Comparison of ENCODE assay signal across 1 cellular context in the genomic region with DNA sequence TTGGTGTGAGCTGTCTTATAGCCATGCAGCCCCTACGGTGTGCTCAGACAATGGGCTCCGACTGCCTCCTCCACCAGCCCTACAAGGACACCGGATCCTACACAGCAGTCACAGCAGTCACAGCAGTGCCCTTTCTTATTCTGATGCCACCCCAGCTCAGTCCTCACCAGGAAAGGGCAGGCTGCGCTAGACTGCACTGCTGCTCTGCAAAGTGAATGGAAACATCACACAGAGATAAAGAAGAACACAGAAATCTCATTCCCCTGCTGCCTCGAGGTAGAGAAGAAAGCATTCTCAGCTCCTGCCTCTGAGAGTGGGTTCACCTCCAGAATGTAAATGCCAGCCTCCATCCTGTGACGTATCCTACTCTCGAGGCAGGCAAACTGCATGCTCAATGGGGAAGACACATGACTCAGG.
TF ChIP-seq lines count a peak whose summit lies in the region.

No MANE protein-coding gene starts in this region.

TF ChIP-seq in WTC11, 78 proteins besides CTCF, POLR2A, EP300 and RAD21 (continued from another document):
- TF ChIP-seq, protein P1, sequence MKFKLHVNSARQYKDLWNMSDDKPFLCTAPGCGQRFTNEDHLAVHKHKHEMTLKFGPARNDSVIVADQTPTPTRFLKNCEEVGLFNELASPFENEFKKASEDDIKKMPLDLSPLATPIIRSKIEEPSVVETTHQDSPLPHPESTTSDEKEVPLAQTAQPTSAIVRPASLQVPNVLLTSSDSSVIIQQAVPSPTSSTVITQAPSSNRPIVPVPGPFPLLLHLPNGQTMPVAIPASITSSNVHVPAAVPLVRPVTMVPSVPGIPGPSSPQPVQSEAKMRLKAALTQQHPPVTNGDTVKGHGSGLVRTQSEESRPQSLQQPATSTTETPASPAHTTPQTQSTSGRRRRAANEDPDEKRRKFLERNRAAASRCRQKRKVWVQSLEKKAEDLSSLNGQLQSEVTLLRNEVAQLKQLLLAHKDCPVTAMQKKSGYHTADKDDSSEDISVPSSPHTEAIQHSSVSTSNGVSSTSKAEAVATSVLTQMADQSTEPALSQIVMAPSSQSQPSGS (CRISPR knock-in tag; IDR thresholded peaks at IDR 0.05; ENCODE audit: borderline replicate concordance, low read depth), result no peak
- TF ChIP-seq, protein P2, sequence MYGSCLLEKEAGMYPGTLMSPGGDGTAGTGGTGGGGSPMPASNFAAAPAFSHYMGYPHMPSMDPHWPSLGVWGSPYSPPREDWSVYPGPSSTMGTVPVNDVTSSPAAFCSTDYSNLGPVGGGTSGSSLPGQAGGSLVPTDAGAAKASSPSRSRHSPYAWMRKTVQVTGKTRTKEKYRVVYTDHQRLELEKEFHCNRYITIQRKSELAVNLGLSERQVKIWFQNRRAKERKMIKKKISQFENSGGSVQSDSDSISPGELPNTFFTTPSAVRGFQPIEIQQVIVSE (CRISPR knock-in tag; IDR thresholded peaks at IDR 0.05; ENCODE audit: borderline replicate concordance), result no peak
- TF ChIP-seq CBFB (CRISPR knock-in tag; IDR thresholded peaks at IDR 0.05; ENCODE audit: low read depth) (no peak), KAT7 (CRISPR knock-in tag; IDR thresholded peaks at IDR 0.05; ENCODE audit: borderline replicate concordance) (no peak), FOXP1 (CRISPR knock-in tag; IDR thresholded peaks at IDR 0.05; ENCODE audit: borderline replicate concordance) (no peak), CREM (CRISPR knock-in tag; IDR thresholded peaks at IDR 0.05) (peak; percentile 76; the same call in 1 of the 2 replicates), TCF7 (CRISPR knock-in tag; IDR thresholded peaks at IDR 0.05; ENCODE audit: low read depth) (no peak), OVOL2 (CRISPR knock-in tag; IDR thresholded peaks at IDR 0.05; ENCODE audit: borderline replicate concordance) (no peak), CREB1 (CRISPR knock-in tag; IDR thresholded peaks at IDR 0.05) (no peak), ZNF423 (CRISPR knock-in tag; IDR thresholded peaks at IDR 0.05) (peak; percentile 97), GRHL2 (CRISPR knock-in tag; IDR thresholded peaks at IDR 0.05; ENCODE audit: insufficient replicate concordance, severe bottlenecking) (no peak), ZBTB21 (CRISPR knock-in tag; IDR thresholded peaks at IDR 0.05; ENCODE audit: borderline replicate concordance) (0 out of 2 replicates have a peak, but pooled peaks have one; percentile 40), JUN (CRISPR knock-in tag; IDR thresholded peaks at IDR 0.05) (no peak), SMAD3 (CRISPR knock-in tag; IDR thresholded peaks at IDR 0.05; ENCODE audit: borderline replicate concordance) (0 out of 2 replicates have a peak, but pooled peaks have one; percentile 22), RELA (CRISPR knock-in tag; IDR thresholded peaks at IDR 0.05; ENCODE audit: borderline replicate concordance) (no peak), TP53 (CRISPR knock-in tag; IDR thresholded peaks at IDR 0.05) (no peak), FOXK1 (CRISPR knock-in tag; IDR thresholded peaks at IDR 0.05) (0 out of 2 replicates have a peak, but pooled peaks have one; percentile 28), ZNF416 (CRISPR knock-in tag; IDR thresholded peaks at IDR 0.05) (no peak), GTF2I (CRISPR knock-in tag; conservative IDR thresholded peaks at IDR 0.05) (no peak), PRRX2 (CRISPR knock-in tag; IDR thresholded peaks at IDR 0.05) (no peak), ETV6 (CRISPR knock-in tag; IDR thresholded peaks at IDR 0.05) (peak; percentile 84), TEAD1 (CRISPR knock-in tag; IDR thresholded peaks at IDR 0.05) (peak; percentile 39; the same call in 1 of the 2 replicates), ZNF121 (CRISPR knock-in tag; IDR thresholded peaks at IDR 0.05) (no peak)
- TF ChIP-seq, protein P3, sequence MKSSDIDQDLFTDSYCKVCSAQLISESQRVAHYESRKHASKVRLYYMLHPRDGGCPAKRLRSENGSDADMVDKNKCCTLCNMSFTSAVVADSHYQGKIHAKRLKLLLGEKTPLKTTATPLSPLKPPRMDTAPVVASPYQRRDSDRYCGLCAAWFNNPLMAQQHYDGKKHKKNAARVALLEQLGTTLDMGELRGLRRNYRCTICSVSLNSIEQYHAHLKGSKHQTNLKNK (CRISPR knock-in tag; IDR thresholded peaks at IDR 0.05), result no peak
- TF ChIP-seq, protein P4, sequence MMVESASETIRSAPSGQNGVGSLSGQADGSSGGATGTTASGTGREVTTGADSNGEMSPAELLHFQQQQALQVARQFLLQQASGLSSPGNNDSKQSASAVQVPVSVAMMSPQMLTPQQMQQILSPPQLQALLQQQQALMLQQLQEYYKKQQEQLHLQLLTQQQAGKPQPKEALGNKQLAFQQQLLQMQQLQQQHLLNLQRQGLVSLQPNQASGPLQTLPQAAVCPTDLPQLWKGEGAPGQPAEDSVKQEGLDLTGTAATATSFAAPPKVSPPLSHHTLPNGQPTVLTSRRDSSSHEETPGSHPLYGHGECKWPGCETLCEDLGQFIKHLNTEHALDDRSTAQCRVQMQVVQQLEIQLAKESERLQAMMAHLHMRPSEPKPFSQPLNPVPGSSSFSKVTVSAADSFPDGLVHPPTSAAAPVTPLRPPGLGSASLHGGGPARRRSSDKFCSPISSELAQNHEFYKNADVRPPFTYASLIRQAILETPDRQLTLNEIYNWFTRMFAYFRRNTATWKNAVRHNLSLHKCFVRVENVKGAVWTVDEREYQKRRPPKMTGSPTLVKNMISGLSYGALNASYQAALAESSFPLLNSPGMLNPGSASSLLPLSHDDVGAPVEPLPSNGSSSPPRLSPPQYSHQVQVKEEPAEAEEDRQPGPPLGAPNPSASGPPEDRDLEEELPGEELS (CRISPR knock-in tag; IDR thresholded peaks at IDR 0.05), result 0 out of 2 replicates have a peak, but pooled peaks have one; percentile 31
- TF ChIP-seq, protein P5, sequence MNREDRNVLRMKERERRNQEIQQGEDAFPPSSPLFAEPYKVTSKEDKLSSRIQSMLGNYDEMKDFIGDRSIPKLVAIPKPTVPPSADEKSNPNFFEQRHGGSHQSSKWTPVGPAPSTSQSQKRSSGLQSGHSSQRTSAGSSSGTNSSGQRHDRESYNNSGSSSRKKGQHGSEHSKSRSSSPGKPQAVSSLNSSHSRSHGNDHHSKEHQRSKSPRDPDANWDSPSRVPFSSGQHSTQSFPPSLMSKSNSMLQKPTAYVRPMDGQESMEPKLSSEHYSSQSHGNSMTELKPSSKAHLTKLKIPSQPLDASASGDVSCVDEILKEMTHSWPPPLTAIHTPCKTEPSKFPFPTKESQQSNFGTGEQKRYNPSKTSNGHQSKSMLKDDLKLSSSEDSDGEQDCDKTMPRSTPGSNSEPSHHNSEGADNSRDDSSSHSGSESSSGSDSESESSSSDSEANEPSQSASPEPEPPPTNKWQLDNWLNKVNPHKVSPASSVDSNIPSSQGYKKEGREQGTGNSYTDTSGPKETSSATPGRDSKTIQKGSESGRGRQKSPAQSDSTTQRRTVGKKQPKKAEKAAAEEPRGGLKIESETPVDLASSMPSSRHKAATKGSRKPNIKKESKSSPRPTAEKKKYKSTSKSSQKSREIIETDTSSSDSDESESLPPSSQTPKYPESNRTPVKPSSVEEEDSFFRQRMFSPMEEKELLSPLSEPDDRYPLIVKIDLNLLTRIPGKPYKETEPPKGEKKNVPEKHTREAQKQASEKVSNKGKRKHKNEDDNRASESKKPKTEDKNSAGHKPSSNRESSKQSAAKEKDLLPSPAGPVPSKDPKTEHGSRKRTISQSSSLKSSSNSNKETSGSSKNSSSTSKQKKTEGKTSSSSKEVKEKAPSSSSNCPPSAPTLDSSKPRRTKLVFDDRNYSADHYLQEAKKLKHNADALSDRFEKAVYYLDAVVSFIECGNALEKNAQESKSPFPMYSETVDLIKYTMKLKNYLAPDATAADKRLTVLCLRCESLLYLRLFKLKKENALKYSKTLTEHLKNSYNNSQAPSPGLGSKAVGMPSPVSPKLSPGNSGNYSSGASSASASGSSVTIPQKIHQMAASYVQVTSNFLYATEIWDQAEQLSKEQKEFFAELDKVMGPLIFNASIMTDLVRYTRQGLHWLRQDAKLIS (CRISPR knock-in tag; IDR thresholded peaks at IDR 0.05; ENCODE audit: borderline replicate concordance), result 0 out of 2 replicates have a peak, but pooled peaks have one; percentile 56
- TF ChIP-seq, protein P6, sequence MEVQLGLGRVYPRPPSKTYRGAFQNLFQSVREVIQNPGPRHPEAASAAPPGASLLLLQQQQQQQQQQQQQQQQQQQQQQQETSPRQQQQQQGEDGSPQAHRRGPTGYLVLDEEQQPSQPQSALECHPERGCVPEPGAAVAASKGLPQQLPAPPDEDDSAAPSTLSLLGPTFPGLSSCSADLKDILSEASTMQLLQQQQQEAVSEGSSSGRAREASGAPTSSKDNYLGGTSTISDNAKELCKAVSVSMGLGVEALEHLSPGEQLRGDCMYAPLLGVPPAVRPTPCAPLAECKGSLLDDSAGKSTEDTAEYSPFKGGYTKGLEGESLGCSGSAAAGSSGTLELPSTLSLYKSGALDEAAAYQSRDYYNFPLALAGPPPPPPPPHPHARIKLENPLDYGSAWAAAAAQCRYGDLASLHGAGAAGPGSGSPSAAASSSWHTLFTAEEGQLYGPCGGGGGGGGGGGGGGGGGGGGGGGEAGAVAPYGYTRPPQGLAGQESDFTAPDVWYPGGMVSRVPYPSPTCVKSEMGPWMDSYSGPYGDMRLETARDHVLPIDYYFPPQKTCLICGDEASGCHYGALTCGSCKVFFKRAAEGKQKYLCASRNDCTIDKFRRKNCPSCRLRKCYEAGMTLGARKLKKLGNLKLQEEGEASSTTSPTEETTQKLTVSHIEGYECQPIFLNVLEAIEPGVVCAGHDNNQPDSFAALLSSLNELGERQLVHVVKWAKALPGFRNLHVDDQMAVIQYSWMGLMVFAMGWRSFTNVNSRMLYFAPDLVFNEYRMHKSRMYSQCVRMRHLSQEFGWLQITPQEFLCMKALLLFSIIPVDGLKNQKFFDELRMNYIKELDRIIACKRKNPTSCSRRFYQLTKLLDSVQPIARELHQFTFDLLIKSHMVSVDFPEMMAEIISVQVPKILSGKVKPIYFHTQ (CRISPR knock-in tag; IDR thresholded peaks at IDR 0.05), result no peak
- TF ChIP-seq, protein P7, sequence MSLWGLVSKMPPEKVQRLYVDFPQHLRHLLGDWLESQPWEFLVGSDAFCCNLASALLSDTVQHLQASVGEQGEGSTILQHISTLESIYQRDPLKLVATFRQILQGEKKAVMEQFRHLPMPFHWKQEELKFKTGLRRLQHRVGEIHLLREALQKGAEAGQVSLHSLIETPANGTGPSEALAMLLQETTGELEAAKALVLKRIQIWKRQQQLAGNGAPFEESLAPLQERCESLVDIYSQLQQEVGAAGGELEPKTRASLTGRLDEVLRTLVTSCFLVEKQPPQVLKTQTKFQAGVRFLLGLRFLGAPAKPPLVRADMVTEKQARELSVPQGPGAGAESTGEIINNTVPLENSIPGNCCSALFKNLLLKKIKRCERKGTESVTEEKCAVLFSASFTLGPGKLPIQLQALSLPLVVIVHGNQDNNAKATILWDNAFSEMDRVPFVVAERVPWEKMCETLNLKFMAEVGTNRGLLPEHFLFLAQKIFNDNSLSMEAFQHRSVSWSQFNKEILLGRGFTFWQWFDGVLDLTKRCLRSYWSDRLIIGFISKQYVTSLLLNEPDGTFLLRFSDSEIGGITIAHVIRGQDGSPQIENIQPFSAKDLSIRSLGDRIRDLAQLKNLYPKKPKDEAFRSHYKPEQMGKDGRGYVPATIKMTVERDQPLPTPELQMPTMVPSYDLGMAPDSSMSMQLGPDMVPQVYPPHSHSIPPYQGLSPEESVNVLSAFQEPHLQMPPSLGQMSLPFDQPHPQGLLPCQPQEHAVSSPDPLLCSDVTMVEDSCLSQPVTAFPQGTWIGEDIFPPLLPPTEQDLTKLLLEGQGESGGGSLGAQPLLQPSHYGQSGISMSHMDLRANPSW (CRISPR knock-in tag; conservative IDR thresholded peaks at IDR 0.05; ENCODE audit: low read depth), result no peak
- TF ChIP-seq, protein P8, sequence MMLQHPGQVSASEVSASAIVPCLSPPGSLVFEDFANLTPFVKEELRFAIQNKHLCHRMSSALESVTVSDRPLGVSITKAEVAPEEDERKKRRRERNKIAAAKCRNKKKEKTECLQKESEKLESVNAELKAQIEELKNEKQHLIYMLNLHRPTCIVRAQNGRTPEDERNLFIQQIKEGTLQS (CRISPR knock-in tag; conservative IDR thresholded peaks at IDR 0.05), result no peak
TF ChIP-seq in WTC11: peak in this region for 9.
